8 cellular contexts compared by ENCODE assay signal in the genomic region with DNA sequence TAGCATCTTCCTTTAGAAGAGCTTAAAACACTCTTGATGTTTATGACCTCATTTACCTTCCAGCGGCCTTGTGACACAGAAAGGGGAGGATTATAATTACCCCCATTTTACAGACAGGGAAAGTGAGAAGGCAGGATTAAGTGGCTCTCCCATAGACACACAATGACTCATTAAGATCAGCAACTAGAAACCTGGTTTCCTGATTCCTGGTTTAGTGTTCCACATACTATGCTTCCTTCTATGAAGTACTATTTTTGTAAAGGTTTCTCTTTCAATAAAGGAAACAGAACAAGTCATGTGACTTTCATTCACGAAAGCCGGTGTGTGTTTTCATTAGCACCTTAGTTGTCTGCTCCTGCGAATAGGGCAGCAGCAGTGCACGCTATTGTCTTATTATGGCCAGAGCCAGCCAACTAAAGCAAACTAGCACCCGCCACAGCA. TPM values are rescaled to one million over a fixed set of nuclear protein-coding genes. Genes with fewer than 3 reads are reported as not detected.
DNase-seq lines count a peak whose midpoint lies in the region; ATAC-seq, FAIRE-seq and TF ChIP-seq lines count a peak whose summit lies in the region.

No MANE protein-coding gene starts in this region.

- intact Hi-C loops in mammary epithelial cell (cut with micrococcal nuclease) = no loop called here

- H3K79me2 ChIP-seq in mammary epithelial cell (ENCODE audit: insufficient read depth, low read length) = peaks cover 100% of the 10 kb centered on the region

- no peak for DNase-seq in GM19239 (ENCODE audit: insufficient read length, low spot score)
- peak; percentile 54 for DNase-seq in NCI-H526 treated with DMSO at 0.1 percent for 48 hours (lab: John Stamatoyannopoulos, UW)
- peak; percentile 59 for DNase-seq in mammary epithelial cell
- DNase-seq in stimulated activated CD4-positive, alpha-beta T cell treated with anti-CD3 and anti-CD28 coated beads, Interleukin-15, amount 100 ng/mL, for 24 hours = no peak
- no peak for DNase-seq in NK-92 (lab: John Stamatoyannopoulos, UW; ENCODE audit: unreplicated experiment)
- DNase-seq in iPS-NIHi11 (ENCODE audit: low spot score) = no peak

- CTCF ChIA-PET in mammary epithelial cell (lab: Charles Lee; ENCODE audit: low non-redundant PET) = no interaction called here

- 67% methylated on average over 5 of the region's 6 CpGs for WGBS in mammary epithelial cell (ENCODE audit: low coverage, missing lambda C conversion rate)

- no TSS peak for BruUV-seq in mammary epithelial cell (replicated peaks; lab: Mats Ljungman, UMichigan)

- H3K9me3 ChIP-seq in mammary epithelial cell (replicated peaks; ENCODE audit: insufficient read depth, low read length) (no peaks in the 10 kb centered on the region), neutrophil (no peaks in the 10 kb centered on the region)

- H3K4me3 ChIP-seq in mammary epithelial cell (replicated peaks in 1 of 3; ENCODE audit: insufficient read depth in 1 of 3, low read depth in 2 of 3, low read length in 3 of 3) (peak overlapping the region in 2 of 3 experiments; percentile 56 to 58), neutrophil (ENCODE audit: low read depth in 1 of 2, low read length in 1 of 2) (peak overlapping the region; percentile 57 to 65)

- H3K27ac ChIP-seq in mammary epithelial cell (ENCODE audit: insufficient read depth, low read depth, low read length) (peak overlapping the region; percentile 22), neutrophil (peak overlapping the region; percentile 39)

- H3K4me2 ChIP-seq in mammary epithelial cell (ENCODE audit: insufficient read depth, low read depth, low read length) = peak overlapping the region; percentile 93

- H4K20me1 ChIP-seq in mammary epithelial cell (ENCODE audit: insufficient read depth, low read length) = peaks cover 3% of the 10 kb centered on the region

- in situ Hi-C loops in mammary epithelial cell (cut with MboI; ENCODE audit: low sequenced_read_pairs in 2 of 2) = loop anchor here (5.0 to 25.0 kb wide), 5 partner anchors 337 to 816 kb away; no protein-coding TSS in a partner anchor

- dilution Hi-C loops in mammary epithelial cell (cut with HindIII; ENCODE audit: low sequenced_read_pairs) = no loop called here

- H3K27me3 ChIP-seq in mammary epithelial cell (ENCODE audit: insufficient read depth, low read length) (no peaks in the 10 kb centered on the region), neutrophil (no peaks in the 10 kb centered on the region)

- H3K9ac ChIP-seq in mammary epithelial cell (ENCODE audit: insufficient read depth, low read length) = no peak overlapping the region

- H3K4me1 ChIP-seq in mammary epithelial cell (ENCODE audit: insufficient read depth, low read length) = peaks cover 46% of the 10 kb centered on the region
- peaks cover 73 to 85% of the 10 kb centered on the region in 2 experiments for H3K4me1 ChIP-seq in neutrophil (ENCODE audit: control insufficient read depth in 1 of 2, insufficient read depth in 1 of 2, low read depth in 1 of 2, low read length in 1 of 2)

- FAIRE-seq in GM19239 (lab: Jason Lieb, UNC) = peak; percentile 51

- TF ChIP-seq CTCF in mammary epithelial cell (conservative IDR thresholded peaks at IDR 0.05 in 1 of 2, IDR thresholded peaks at IDR 0.05 in 1 of 2; ENCODE audit: extremely low read depth in 1 of 2, insufficient read depth in 1 of 2, low read depth in 1 of 2, low read length in 2 of 2) = no peak
- TF ChIP-seq CTCF in neutrophil (IDR thresholded peaks at IDR 0.05) = no peak

- no peak overlapping the region for H2AFZ ChIP-seq in mammary epithelial cell (ENCODE audit: low read depth, low read length)

- no peak for ATAC-seq in GM18519 (IDR thresholded peaks at IDR 0.05; ENCODE audit: low FRiP score, unreplicated experiment)

- peaks cover 8% of the 10 kb centered on the region for H3K36me3 ChIP-seq in mammary epithelial cell (ENCODE audit: insufficient read depth, low read length)
- H3K36me3 ChIP-seq in neutrophil = peaks cover 44% of the 10 kb centered on the region

RNA-seq across cellular contexts. Expression of gene IRS2, which starts 8.3 kb away (rescaled TPM):
- 10 to 100 TPM; 22.7 to 37.8 TPM for total RNA-seq in mammary epithelial cell
- 6.2 TPM for polyA plus RNA-seq in mammary epithelial cell
- polyA minus RNA-seq in mammary epithelial cell = 14.0 TPM

Comparison
In these comparisons a context has a peak if more than half of its experiments do, and no peak if none do; other contexts are left out.
1. DNase-seq: peak in NCI-H526 treated with DMSO at 0.1 percent for 48 hours (single experiment) and mammary epithelial cell (single experiment); none in GM19239 (single experiment), stimulated activated CD4-positive, alpha-beta T cell treated with anti-CD3 and anti-CD28 coated beads, Interleukin-15, amount 100 ng/mL, for 24 hours (single experiment), NK-92 (single experiment) and iPS-NIHi11 (single experiment).